Comparison of ENCODE assay signal across 8 cellular contexts in the genomic region with DNA sequence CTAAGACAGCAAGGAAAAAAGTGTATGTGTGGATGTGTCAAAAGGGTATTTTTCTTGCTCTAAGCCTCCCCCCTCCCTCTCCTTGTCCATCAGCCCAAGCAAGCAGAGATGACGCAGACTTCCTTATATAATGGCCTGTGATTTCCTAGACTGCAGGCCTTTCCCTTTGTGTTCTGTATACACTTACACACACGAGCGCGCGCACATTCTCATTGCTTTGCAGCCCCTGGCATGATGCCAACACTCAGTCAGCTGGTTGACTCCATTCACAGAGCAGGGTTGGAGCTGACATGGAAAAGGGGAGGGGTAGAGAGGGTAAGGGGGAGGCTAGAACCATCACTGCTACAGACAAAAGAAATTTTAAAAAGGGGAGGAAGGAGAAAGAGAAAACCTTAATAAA. TPM values are rescaled to one million over a fixed set of nuclear protein-coding genes. Genes with fewer than 3 reads are reported as not detected.
DNase-seq lines count a peak whose midpoint lies in the region; ATAC-seq, FAIRE-seq and TF ChIP-seq lines count a peak whose summit lies in the region.

No MANE protein-coding gene starts in this region.

- no peak overlapping the region for H3K4me3 Mint-ChIP-seq in activated naive CD4-positive, alpha-beta T cell treated with anti-CD3 and anti-CD28 coated beads, Interleukin-2, amount 10 ng/mL, durations not matched to agents 7 days and 5 days

- no peaks in the 10 kb centered on the region for H3K36me3 ChIP-seq in pancreas

- H3K36me3 Mint-ChIP-seq in activated naive CD4-positive, alpha-beta T cell treated with anti-CD3 and anti-CD28 coated beads, Interleukin-2, amount 10 ng/mL, durations not matched to agents 7 days and 5 days: peaks cover 8% of the 10 kb centered on the region

- intact Hi-C loops in head of caudate nucleus (cut with DNase I) (no loop called here), pancreas (cut with DNase I) (no loop called here)

- no peaks in the 10 kb centered on the region for H3K9me3 Mint-ChIP-seq in activated naive CD4-positive, alpha-beta T cell treated with anti-CD3 and anti-CD28 coated beads, Interleukin-2, amount 10 ng/mL, durations not matched to agents 7 days and 5 days

- no peak for TF ChIP-seq CTCF in pancreas (IDR thresholded peaks at IDR 0.05)

- peaks cover 0 to 18% (median 12%) of the 10 kb centered on the region in 3 donors for H3K4me1 ChIP-seq in pancreas

- peak; percentile 29 for FAIRE-seq in pancreas (lab: Jason Lieb, UNC)

- DNase-seq in EL (peak; percentile 90), NCI-H2196 treated with DMSO at 0.1 percent for 48 hours (lab: John Stamatoyannopoulos, UW; ENCODE audit: unreplicated experiment) (peak; percentile 98), head of caudate nucleus (peak; percentile 83 to 98 (median 92)), pancreas (peak; percentile 71 to 89 (median 78)), SW480 (ENCODE audit: low spot score) (no peak)
- DNase-seq in activated naive CD4-positive, alpha-beta T cell treated with anti-CD3 and anti-CD28 coated beads, Interleukin-2, amount 10 ng/mL, durations not matched to agents 7 days and 5 days: peak; percentile 28

- no peaks in the 10 kb centered on the region for H3K27me3 Mint-ChIP-seq in activated naive CD4-positive, alpha-beta T cell treated with anti-CD3 and anti-CD28 coated beads, Interleukin-2, amount 10 ng/mL, durations not matched to agents 7 days and 5 days

- 2 to 4% methylated on average over 5 of the region's 5 CpGs for WGBS in pancreas, 2 donors

- peak overlapping the region in 2 of 4 donors; percentile 24 to 62 for H3K27ac ChIP-seq in pancreas

- CTCF ChIA-PET in activated naive CD4-positive, alpha-beta T cell treated with anti-CD3 and anti-CD28 coated beads, Interleukin-2, amount 10 ng/mL, durations not matched to agents 7 days and 5 days (lab: Charles Lee): no interaction called here

- H3K9me3 ChIP-seq in pancreas: no peaks in the 10 kb centered on the region

- peaks cover 8% of the 10 kb centered on the region for H3K4me1 Mint-ChIP-seq in activated naive CD4-positive, alpha-beta T cell treated with anti-CD3 and anti-CD28 coated beads, Interleukin-2, amount 10 ng/mL, durations not matched to agents 7 days and 5 days

- peak; percentile 80 to 93 (median 90) for ATAC-seq in pancreas
- no peak for ATAC-seq in GM21717 (IDR thresholded peaks at IDR 0.05; ENCODE audit: unreplicated experiment)
- ATAC-seq in HG02970 (IDR thresholded peaks at IDR 0.05; ENCODE audit: low FRiP score, unreplicated experiment): no peak

- H3K27ac Mint-ChIP-seq in activated naive CD4-positive, alpha-beta T cell treated with anti-CD3 and anti-CD28 coated beads, Interleukin-2, amount 10 ng/mL, durations not matched to agents 7 days and 5 days: no peak overlapping the region

- H3K27me3 ChIP-seq in pancreas: no peaks in the 10 kb centered on the region

- H3K4me3 ChIP-seq in pancreas: no peak overlapping the region

RNA-seq across cellular contexts. Expression of a gene that starts 41.8 kb away (rescaled TPM):
- total RNA-seq in pancreas: 10 to 100 TPM; 15.0 to 27.1 (median 17.1) TPM
- polyA plus RNA-seq in pancreas: 1 to 10 TPM; 4.8 to 7.4 TPM

Comparison
In these comparisons a context has a peak if more than half of its experiments do, and no peak if none do; other contexts are left out.
1. ATAC-seq: peak in pancreas (4 of 4); none in GM21717 (single experiment) and HG02970 (single experiment).